1 cellular context compared by ENCODE assay signal in the genomic region with DNA sequence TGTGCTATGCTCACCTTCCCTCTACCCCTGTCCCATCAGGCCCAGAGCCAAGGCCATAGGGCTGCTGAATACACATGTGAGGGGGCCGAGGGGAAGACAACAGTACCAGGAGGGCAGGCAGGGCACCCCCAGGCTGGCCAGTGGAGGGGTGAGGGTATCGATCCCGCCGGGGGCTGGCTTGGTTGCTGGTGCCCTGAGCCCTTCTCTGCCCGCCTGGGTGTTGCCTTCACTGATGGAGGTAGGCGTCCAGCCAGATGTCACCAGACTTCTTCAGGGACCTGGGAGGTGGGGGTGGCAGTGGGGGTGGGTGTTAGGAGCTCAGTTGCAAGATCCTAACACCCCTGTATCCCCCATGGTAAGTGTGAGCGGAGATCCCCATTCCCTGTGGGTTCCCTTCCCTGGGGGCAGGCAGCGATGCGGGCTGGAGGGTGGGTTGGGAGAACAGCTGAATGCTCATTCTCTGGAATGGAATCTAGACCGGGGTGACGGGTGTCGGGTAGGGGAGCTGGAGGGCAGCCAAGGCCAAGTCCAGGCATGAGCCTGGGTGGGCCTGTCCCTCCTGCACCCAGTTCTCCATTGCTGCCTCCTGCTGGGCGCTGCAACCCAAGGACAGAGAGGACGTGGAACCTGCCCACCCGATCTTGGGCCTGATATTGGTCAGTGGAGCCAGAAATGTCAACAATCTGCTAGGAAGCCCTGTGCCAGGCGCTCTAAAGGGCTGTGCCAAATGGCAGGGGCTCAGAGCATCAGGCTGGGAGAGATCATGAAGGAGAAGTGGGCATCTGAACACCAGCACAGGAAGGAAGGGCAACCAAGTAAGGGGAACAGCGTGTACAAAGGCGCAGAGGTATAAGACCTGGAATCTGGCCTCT.
TF ChIP-seq lines count a peak whose summit lies in the region.

No MANE protein-coding gene starts in this region.

TF ChIP-seq in H1, 55 proteins besides CTCF, POLR2A, EP300 and RAD21:
- TF ChIP-seq CHD2 (IDR thresholded peaks at IDR 0.05; ENCODE audit: low read length) = no peak
- TF ChIP-seq TBP (IDR thresholded peaks at IDR 0.05; ENCODE audit: low read depth, low read length) = no peak
- no peak for TF ChIP-seq SIX5 (IDR thresholded peaks at IDR 0.05; ENCODE audit: low read depth, low read length)
- no peak for TF ChIP-seq SP2 (IDR thresholded peaks at IDR 0.05; ENCODE audit: low read length)
- TF ChIP-seq YY1 (IDR thresholded peaks at IDR 0.05; ENCODE audit: low read depth, low read length) = no peak
- TF ChIP-seq CBX5 (IDR thresholded peaks at IDR 0.05; ENCODE audit: low read depth, low read length) = no peak
- TF ChIP-seq BRCA1 (IDR thresholded peaks at IDR 0.05; ENCODE audit: low read depth, low read length) = no peak
- TF ChIP-seq, protein P1, sequence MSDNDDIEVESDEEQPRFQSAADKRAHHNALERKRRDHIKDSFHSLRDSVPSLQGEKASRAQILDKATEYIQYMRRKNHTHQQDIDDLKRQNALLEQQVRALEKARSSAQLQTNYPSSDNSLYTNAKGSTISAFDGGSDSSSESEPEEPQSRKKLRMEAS (IDR thresholded peaks at IDR 0.05) = no peak
